Comparison of ENCODE assay signal across 13 cellular contexts in the genomic region with DNA sequence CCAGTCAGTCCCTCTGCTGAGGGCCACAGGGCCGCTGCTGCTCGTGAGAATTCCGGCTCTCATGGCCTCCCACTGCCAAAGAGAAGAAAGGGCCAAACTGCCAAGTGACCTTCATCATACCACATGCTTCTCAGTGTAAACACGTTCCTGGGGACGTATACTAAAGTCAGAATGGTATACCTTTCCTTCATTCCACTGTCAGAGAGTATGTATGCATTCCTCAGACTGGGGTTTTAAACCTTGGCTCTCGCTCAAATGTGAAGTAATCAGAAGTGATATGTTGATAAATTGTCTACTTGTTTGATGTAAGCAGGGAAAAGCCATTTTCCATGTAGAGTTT. TPM values are rescaled to one million over a fixed set of nuclear protein-coding genes. Genes with fewer than 3 reads are reported as not detected.
DNase-seq lines count a peak whose midpoint lies in the region; ATAC-seq, FAIRE-seq and TF ChIP-seq lines count a peak whose summit lies in the region.
"Had no signal": no experiment of that assay in that cellular context is flagged by ENCODE, and none has a peak within 500 bp of the region (broad histone marks: within the 10 kb centered on the region; RNA-seq: fewer than 3 reads in every experiment).

No MANE protein-coding gene starts in this region.

- no peak overlapping the region for H3K4me3 ChIP-seq in ascending aorta
- no peak overlapping the region for H3K4me3 ChIP-seq in fibroblast of the aortic adventitia (ENCODE audit: low read depth, low read length)
- no peak overlapping the region for H3K4me3 ChIP-seq in pancreas
- no peak overlapping the region for H3K4me3 ChIP-seq in adrenal gland

- intact Hi-C loops in ascending aorta (cut with DNase I): no loop called here
- intact Hi-C loops in pancreas (cut with DNase I): no loop called here
- intact Hi-C loops in adrenal gland (cut with DNase I): no loop called here

- H3K4me1 ChIP-seq in ascending aorta (peaks cover 0 to 20% of the 10 kb centered on the region in 2 donors), pancreas (peaks cover 0 to 5% (median 4%) of the 10 kb centered on the region in 3 donors), adrenal gland (replicated peaks in 1 of 2) (peaks cover 0 to 6% of the 10 kb centered on the region in 2 donors)

- no peaks in the 10 kb centered on the region for H3K27me3 ChIP-seq in ascending aorta
- no peaks in the 10 kb centered on the region for H3K27me3 ChIP-seq in pancreas
- H3K27me3 ChIP-seq in adrenal gland: no peaks in the 10 kb centered on the region

- ATAC-seq in pancreas: peak; percentile 16 to 88 (median 70)
- ATAC-seq: effector memory CD8-positive, alpha-beta T cell; naive thymus-derived CD8-positive, alpha-beta T cell had no signal

- FAIRE-seq in pancreas (lab: Jason Lieb, UNC): no peak
- FAIRE-seq: TTC549 had no signal

- TF ChIP-seq CTCF in ascending aorta (IDR thresholded peaks at IDR 0.05) (no peak), fibroblast of the aortic adventitia (IDR thresholded peaks at IDR 0.05; ENCODE audit: insufficient read depth, low read length) (no peak), pancreas (IDR thresholded peaks at IDR 0.05) (no peak), adrenal gland (IDR thresholded peaks at IDR 0.05) (no peak)

- H3K27ac ChIP-seq in ascending aorta: peak overlapping the region; percentile 24 to 66
- peak overlapping the region in 1 of 4 donors; percentile 6 for H3K27ac ChIP-seq in pancreas
- H3K27ac ChIP-seq in adrenal gland: peak overlapping the region in 1 of 5 donors; percentile 45
- H3K27ac ChIP-seq: KMS-11 had no signal

- no peaks in the 10 kb centered on the region for H3K9me3 ChIP-seq in ascending aorta
- no peaks in the 10 kb centered on the region for H3K9me3 ChIP-seq in pancreas
- no peaks in the 10 kb centered on the region for H3K9me3 ChIP-seq in adrenal gland (replicated peaks in 1 of 3)

- H3K36me3 ChIP-seq in ascending aorta (no peaks in the 10 kb centered on the region), pancreas (no peaks in the 10 kb centered on the region), adrenal gland (replicated peaks in 1 of 2) (no peaks in the 10 kb centered on the region)

- WGBS in pancreas, 2 donors: 26 to 32% methylated on average over 6 of the region's 6 CpGs
- WGBS in adrenal gland, 4 donors: 44 to 73% (median 60%) methylated on average over 3 to 6 of the region's 6 CpGs

- no peak for TF ChIP-seq POLR2A in adrenal gland (IDR thresholded peaks at IDR 0.05)

- DNase-seq in Daoy (ENCODE audit: low read depth) (peak; percentile 78), ascending aorta (ENCODE audit: low spot score in 2 of 2) (no peak), fibroblast of the aortic adventitia (ENCODE audit: low read depth) (peak; percentile 79), pancreas (peak in 1 of 6 donors; percentile 27), NCI-H82 treated with DMSO at 0.1 percent for 48 hours (lab: John Stamatoyannopoulos, UW; ENCODE audit: unreplicated experiment) (no peak), adrenal gland (no peak), NCI-H524 (lab: John Stamatoyannopoulos, UW) (no peak), activated gamma-delta T cell (lab: John Stamatoyannopoulos, UW) (no peak)
- DNase-seq: effector memory CD8-positive, alpha-beta T cell; naive thymus-derived CD8-positive, alpha-beta T cell; stimulated activated CD8-positive, alpha-beta memory T cell treated with anti-CD3 and anti-CD28 coated beads, Interleukin-4, amount 100 ng/mL, for 48 hours had no signal

RNA-seq across cellular contexts. Expression of gene SEC61G, which starts 52.9 kb away (rescaled TPM):
- 1,119 and 2,044 TPM in 2 replicates for total RNA-seq in Daoy (2014; rRNA removed; shearing (Covaris generic))
- total RNA-seq in ascending aorta: 166 TPM
- 190 and 764 TPM in 2 replicates for total RNA-seq in fibroblast of the aortic adventitia (ENCODE audit: low replicate concordance)
- 100 to 1,000 TPM in 2 of 6 donors, 10 to 100 TPM in 4; 61.9 to 108 (median 73.9) TPM for total RNA-seq in pancreas
- polyA plus RNA-seq in pancreas: 100 to 1,000 TPM; 128 to 275 TPM
- 100 to 1,000 TPM in 6 of 8 donors, 10 to 100 TPM in 2; 87.9 to 311 (median 137) TPM for total RNA-seq in adrenal gland
- polyA plus RNA-seq in adrenal gland: 100 to 1,000 TPM; 153 to 331 (median 168) TPM

Comparison
In these comparisons a context has a peak if more than half of its experiments do, and no peak if none do; other contexts are left out.
1. DNase-seq: peak in Daoy (single experiment) and fibroblast of the aortic adventitia (single experiment); none in ascending aorta (0 of 2), NCI-H82 treated with DMSO at 0.1 percent for 48 hours (single experiment), adrenal gland (0 of 7), NCI-H524 (0 of 2) and activated gamma-delta T cell (single experiment).